In genomic region chr10:69317175-69318086, GRCh38 we compare ENCODE assay signal across 8 cellular contexts. TPM values are rescaled to one million over a fixed set of nuclear protein-coding genes. Genes with fewer than 3 reads are reported as not detected.
A peak's percentile ranks its signal among the peaks of the same experiment; 100 is the strongest.
DNase-seq lines count a peak whose midpoint lies in the region; ATAC-seq and TF ChIP-seq lines count a peak whose summit lies in the region.

No MANE protein-coding gene starts in this region.

- peak overlapping the region; percentile 96 for H3K4me3 ChIP-seq in thymus (ENCODE audit: low read length)

- peak overlapping the region; percentile 95 for H3K27ac Mint-ChIP-seq in CD4-positive, alpha-beta T cell
- H3K27ac Mint-ChIP-seq in activated naive CD8-positive, alpha-beta T cell treated with anti-CD3 and anti-CD28 coated beads, Interleukin-2, amount 10 ng/mL, durations not matched to agents 7 days and 5 days = peak overlapping the region; percentile 92

- H3K4me1 Mint-ChIP-seq in CD4-positive, alpha-beta T cell (ENCODE audit: low read depth) = peaks cover 36% of the 10 kb centered on the region
- peaks cover 37% of the 10 kb centered on the region for H3K4me1 Mint-ChIP-seq in activated naive CD8-positive, alpha-beta T cell treated with anti-CD3 and anti-CD28 coated beads, Interleukin-2, amount 10 ng/mL, durations not matched to agents 7 days and 5 days

- no peaks in the 10 kb centered on the region for H3K27me3 ChIP-seq in CD4-positive, alpha-beta T cell (ENCODE audit: control insufficient read depth, insufficient read depth, low read length)
- no peaks in the 10 kb centered on the region for H3K27me3 ChIP-seq in thymus (ENCODE audit: control insufficient read depth, insufficient read depth)

- no peak for TF ChIP-seq CTCF in CD4-positive, alpha-beta T cell (IDR thresholded peaks at IDR 0.05)

- H3K36me3 ChIP-seq in thymus (ENCODE audit: control insufficient read depth, insufficient read depth) = peaks cover 4% of the 10 kb centered on the region

- peaks cover 26% of the 10 kb centered on the region for H3K4me1 ChIP-seq in thymus (ENCODE audit: control insufficient read depth, insufficient read depth, low read length)

- POLR2A ChIA-PET in CD4-positive, alpha-beta T cell (lab: Charles Lee) = interaction anchor here (0.8 to 3.4 kb wide), 15 partner anchors 10 to 230 kb away, joined by 3 to 38 read pairs (median 5); partner anchors contain the start of genes SRGN and SUPV3L1
- POLR2A ChIA-PET in activated naive CD8-positive, alpha-beta T cell treated with anti-CD3 and anti-CD28 coated beads, Interleukin-2, amount 10 ng/mL, durations not matched to agents 7 days and 5 days (lab: Charles Lee) = interaction anchor here (0.6 to 2.9 kb wide), 13 partner anchors 10 to 840 kb away, joined by 3 to 31 read pairs (median 4); no protein-coding TSS in a partner anchor

- H3K27ac ChIP-seq in CD4-positive, alpha-beta T cell (ENCODE audit: low read depth, low read length) = peak overlapping the region; percentile 93
- H3K27ac ChIP-seq in thymus (ENCODE audit: low read depth) = peak overlapping the region; percentile 95

- H3K4me3 Mint-ChIP-seq in CD4-positive, alpha-beta T cell = peak overlapping the region; percentile 98
- H3K4me3 Mint-ChIP-seq in activated naive CD8-positive, alpha-beta T cell treated with anti-CD3 and anti-CD28 coated beads, Interleukin-2, amount 10 ng/mL, durations not matched to agents 7 days and 5 days = peak overlapping the region; percentile 91

- no peaks in the 10 kb centered on the region for H3K27me3 Mint-ChIP-seq in CD4-positive, alpha-beta T cell
- H3K27me3 Mint-ChIP-seq in activated naive CD8-positive, alpha-beta T cell treated with anti-CD3 and anti-CD28 coated beads, Interleukin-2, amount 10 ng/mL, durations not matched to agents 7 days and 5 days = no peaks in the 10 kb centered on the region

- intact Hi-C loops in CD4-positive, alpha-beta T cell (cut with DNase I, micrococcal nuclease) = loop anchor here (2.0 to 5.0 kb wide), 5 partner anchors 27 to 1085 kb away; partner anchors contain the start of genes EIF4EBP2 (in 1 of the 2) and SUPV3L1 (in 1 of the 2)
- intact Hi-C loops in left colon (cut with DNase I, micrococcal nuclease) = no loop called here

- H3K9me3 ChIP-seq in CD4-positive, alpha-beta T cell (ENCODE audit: control insufficient read depth, low read length) = no peaks in the 10 kb centered on the region
- no peaks in the 10 kb centered on the region for H3K9me3 ChIP-seq in thymus (ENCODE audit: control insufficient read depth)

- H3K9me3 Mint-ChIP-seq in CD4-positive, alpha-beta T cell = no peaks in the 10 kb centered on the region
- no peaks in the 10 kb centered on the region for H3K9me3 Mint-ChIP-seq in activated naive CD8-positive, alpha-beta T cell treated with anti-CD3 and anti-CD28 coated beads, Interleukin-2, amount 10 ng/mL, durations not matched to agents 7 days and 5 days

- H3K36me3 Mint-ChIP-seq in CD4-positive, alpha-beta T cell (ENCODE audit: low read depth) = peaks cover 22% of the 10 kb centered on the region
- H3K36me3 Mint-ChIP-seq in activated naive CD8-positive, alpha-beta T cell treated with anti-CD3 and anti-CD28 coated beads, Interleukin-2, amount 10 ng/mL, durations not matched to agents 7 days and 5 days = peaks cover 3% of the 10 kb centered on the region

- no peak for ATAC-seq in CD4-positive, alpha-beta T cell (ENCODE audit: poor library complexity)
- ATAC-seq in HG03571 (IDR thresholded peaks at IDR 0.05; ENCODE audit: unreplicated experiment) (peak; percentile 38), left colon (peak; percentile 56)
- no peak for ATAC-seq in activated naive CD8-positive, alpha-beta T cell treated with anti-CD3 and anti-CD28 coated beads, Interleukin-2, amount 10 ng/mL, durations not matched to agents 7 days and 5 days (ENCODE audit: low read depth)

- no peak for DNase-seq in CD4-positive, alpha-beta T cell
- DNase-seq in GM19238 (ENCODE audit: insufficient read length, low spot score) = peak; percentile 53
- peak; percentile 43 for DNase-seq in activated naive CD8-positive, alpha-beta T cell treated with anti-CD3 and anti-CD28 coated beads, Interleukin-2, amount 10 ng/mL, durations not matched to agents 7 days and 5 days
- no peak for DNase-seq in left colon
- no peak for DNase-seq in GDM1 (lab: John Stamatoyannopoulos, UW)
- DNase-seq in stimulated activated CD4-positive, alpha-beta T cell treated with anti-CD3 and anti-CD28 coated beads, Interleukin-4, amount 100 ng/mL, for 1 hour = no peak

- CTCF ChIA-PET in CD4-positive, alpha-beta T cell (lab: Charles Lee) = interaction anchor here (0.9 to 1.6 kb wide), 4 partner anchors 9 to 190 kb away, joined by 3 to 5 read pairs (median 4); no protein-coding TSS in a partner anchor

- 83% methylated on average over 10 of the region's 10 CpGs for WGBS in thymus

RNA-seq across cellular contexts. Expression of gene HK1, which starts 39.1 kb away (rescaled TPM):
- 10 to 100 TPM; 45.6 to 48.1 TPM for total RNA-seq in CD4-positive, alpha-beta T cell
- 100 to 1,000 TPM; 118 to 123 TPM for total RNA-seq in activated naive CD8-positive, alpha-beta T cell treated with anti-CD3 and anti-CD28 coated beads, Interleukin-2, amount 10 ng/mL, durations not matched to agents 7 days and 5 days
- 10 to 100 TPM; 64.1 to 90.4 TPM for total RNA-seq in left colon
- 33.7 TPM for polyA plus RNA-seq in thymus

Comparison
In these comparisons a context has a peak if more than half of its experiments do, and no peak if none do; other contexts are left out.
1. ATAC-seq: peak in HG03571 (single experiment) and left colon (single experiment); none in CD4-positive, alpha-beta T cell (single experiment) and activated naive CD8-positive, alpha-beta T cell treated with anti-CD3 and anti-CD28 coated beads, Interleukin-2, amount 10 ng/mL, durations not matched to agents 7 days and 5 days (single experiment).
2. DNase-seq: peak in GM19238 (single experiment) and activated naive CD8-positive, alpha-beta T cell treated with anti-CD3 and anti-CD28 coated beads, Interleukin-2, amount 10 ng/mL, durations not matched to agents 7 days and 5 days (single experiment); none in CD4-positive, alpha-beta T cell (0 of 10), left colon (0 of 2), GDM1 (single experiment) and stimulated activated CD4-positive, alpha-beta T cell treated with anti-CD3 and anti-CD28 coated beads, Interleukin-4, amount 100 ng/mL, for 1 hour (single experiment).
3. intact Hi-C loops: an anchor here in CD4-positive, alpha-beta T cell (2.0 to 5.0 kb wide); none called in left colon.